Comparison of ENCODE assay signal across 20 cellular contexts in the genomic region with DNA sequence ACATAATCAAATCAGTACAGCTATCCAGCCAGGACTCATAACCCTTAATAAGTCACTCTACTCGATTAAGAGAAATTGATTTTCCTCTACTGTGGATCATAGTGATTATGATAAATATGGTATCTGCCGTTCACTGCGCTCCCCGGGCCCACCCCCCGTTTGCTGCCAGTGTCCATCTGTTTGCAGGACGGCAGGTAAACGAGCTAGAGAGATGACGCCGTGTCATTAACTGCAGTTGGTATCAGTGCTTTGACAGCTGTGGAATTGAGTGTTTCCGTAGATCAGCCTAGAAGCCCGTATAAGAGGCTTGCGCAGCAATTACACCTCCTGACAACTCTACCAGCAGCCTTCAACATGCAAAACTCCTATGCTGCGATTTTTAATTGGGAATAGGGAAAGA.
A peak's percentile ranks its signal among the peaks of the same experiment; 100 is the strongest.
DNase-seq lines count a peak whose midpoint lies in the region; ATAC-seq, FAIRE-seq and TF ChIP-seq lines count a peak whose summit lies in the region.
"Had no signal": no experiment of that assay in that cellular context is flagged by ENCODE, and none has a peak within 500 bp of the region (broad histone marks: within the 10 kb centered on the region; RNA-seq: fewer than 3 reads in every experiment).

No MANE protein-coding gene starts in this region.

- H3K9me3 Mint-ChIP-seq in GM23338: no peaks in the 10 kb centered on the region

- no peak for ATAC-seq in GM23338
- peak in 3 of 4 donors; percentile 48 to 75 (median 53) for ATAC-seq in pancreas
- ATAC-seq: PC-3, T-cell had no signal

- H3K9me3 ChIP-seq in WERI-Rb-1 (ENCODE audit: severe bottlenecking): no peaks in the 10 kb centered on the region
- no peaks in the 10 kb centered on the region for H3K9me3 ChIP-seq in pancreas

- H3F3A ChIP-seq in GM23338 (replicated peaks; ENCODE audit: low read depth): no peaks in the 10 kb centered on the region

- H3K27me3 Mint-ChIP-seq in GM23338 (ENCODE audit: insufficient read depth, low read depth, poor library complexity): no peaks in the 10 kb centered on the region
- H3K27me3 Mint-ChIP-seq: T-cell had no signal

- H3K27me3 ChIP-seq in GM23338 (ENCODE audit: insufficient read depth) (no peaks in the 10 kb centered on the region), WERI-Rb-1 (ENCODE audit: insufficient read depth, low read depth, severe bottlenecking) (no peaks in the 10 kb centered on the region), pancreas (no peaks in the 10 kb centered on the region)

- H3K9me2 ChIP-seq in GM23338 (ENCODE audit: insufficient read depth): no peaks in the 10 kb centered on the region

- no peaks in the 10 kb centered on the region for H3K4me1 ChIP-seq in GM23338 (ENCODE audit: insufficient read depth)
- no peaks in the 10 kb centered on the region for H3K4me1 ChIP-seq in pancreas

- 14 to 15% methylated on average over 13 of the region's 13 CpGs for whole genome bisulfite sequencing in pancreas, 2 donors

- H3K27ac ChIP-seq in GM23338 (ENCODE audit: low read depth) (no peak overlapping the region), WERI-Rb-1 (peak overlapping the region; percentile 80), pancreas (no peak overlapping the region)
- H3K27ac ChIP-seq: SK-N-MC had no signal

- H4K20me1 ChIP-seq in GM23338 (replicated peaks; ENCODE audit: insufficient read depth): no peaks in the 10 kb centered on the region

- H3K4me1 Mint-ChIP-seq in GM23338: no peaks in the 10 kb centered on the region
- H3K4me1 Mint-ChIP-seq: CD14-positive monocyte, T-cell had no signal

- TF ChIP-seq CTCF in GM23338 (conservative IDR thresholded peaks at IDR 0.05; ENCODE audit: low read depth in 2 of 2) (no peak), WERI-Rb-1 (IDR thresholded peaks at IDR 0.05; ENCODE audit: low read depth, low read length) (no peak), pancreas (IDR thresholded peaks at IDR 0.05) (no peak)

- no peaks in the 10 kb centered on the region for H3K36me3 Mint-ChIP-seq in GM23338 (ENCODE audit: low read depth)
- H3K36me3 Mint-ChIP-seq: CD14-positive monocyte, T-cell had no signal

- H3K79me2 ChIP-seq in GM23338 (replicated peaks; ENCODE audit: insufficient read depth): no peaks in the 10 kb centered on the region

- H3K4me3 Mint-ChIP-seq in GM23338: no peak overlapping the region
- H3K4me3 Mint-ChIP-seq: CD14-positive monocyte, T-cell had no signal

- FAIRE-seq in pancreas (lab: Jason Lieb, UNC): no peak
- no peak for FAIRE-seq in RCC 7860 (lab: Jason Lieb, UNC)
- FAIRE-seq: GM19239 had no signal

- peak overlapping the region; percentile 4; the same call in 1 of the 2 replicates for H3K27ac Mint-ChIP-seq in GM23338
- H3K27ac Mint-ChIP-seq: CD14-positive monocyte, T-cell had no signal

- H3K4me2 ChIP-seq in GM23338: no peak overlapping the region

- intact Hi-C loops in pancreas (cut with DNase I): no loop called here

- no peak for DNase-seq in GM23338 (ENCODE audit: low spot score)
- DNase-seq in NCI-H524 (lab: John Stamatoyannopoulos, UW): peak; percentile 61 to 75
- DNase-seq in WERI-Rb-1: peak; percentile 80
- no peak for DNase-seq in pancreas
- no peak for DNase-seq in NCI-H2081 treated with DMSO at 0.1 percent for 48 hours (lab: John Stamatoyannopoulos, UW)
- DNase-seq in UCSD-AML1 (lab: John Stamatoyannopoulos, UW; ENCODE audit: unreplicated experiment): no peak
- DNase-seq in RCC 7860 (ENCODE audit: low spot score): no peak
- DNase-seq: COR-L47, DMS153, EL, H7, KG1, NCI-H1048, NCI-H1694 treated with DMSO at 0.1 percent for 48 hours, NCI-H526, PC-3, T-cell had no signal

- no peaks in the 10 kb centered on the region for H3K36me3 ChIP-seq in GM23338 (ENCODE audit: insufficient read depth)
- H3K36me3 ChIP-seq in WERI-Rb-1: no peaks in the 10 kb centered on the region
- H3K36me3 ChIP-seq in pancreas: no peaks in the 10 kb centered on the region

- H3K4me3 ChIP-seq in GM23338 (no peak overlapping the region), WERI-Rb-1 (ENCODE audit: low read depth, low read length) (peak overlapping the region; percentile 20), pancreas (no peak overlapping the region)
- H3K4me3 ChIP-seq: SK-N-MC had no signal

- no peak overlapping the region for H2AFZ ChIP-seq in GM23338

TF ChIP-seq in GM23338, 12 proteins besides CTCF, POLR2A, EP300 and RAD21 (continues in another document):
- TF ChIP-seq REST (IDR thresholded peaks at IDR 0.05; ENCODE audit: unreplicated experiment) (no peak), POLR2AphosphoS5 (IDR thresholded peaks at IDR 0.05; ENCODE audit: low read depth) (no peak), EZH2phosphoT487 (IDR thresholded peaks at IDR 0.05; ENCODE audit: unreplicated experiment) (no peak), EZH2 (IDR thresholded peaks at IDR 0.05; ENCODE audit: low read depth, unreplicated experiment) (no peak), JUNB (IDR thresholded peaks at IDR 0.05; ENCODE audit: unreplicated experiment) (no peak), STAT1 (IDR thresholded peaks at IDR 0.05; ENCODE audit: unreplicated experiment) (no peak), ETS1 (IDR thresholded peaks at IDR 0.05) (no peak), CREB1 (CRISPR knock-in tag; IDR thresholded peaks at IDR 0.05; ENCODE audit: low read depth) (no peak), ZNF114 (CRISPR knock-in tag; IDR thresholded peaks at IDR 0.05) (no peak)

Comparison
In these comparisons a context has a peak if more than half of its experiments do, and no peak if none do; other contexts are left out.
1. DNase-seq: peak in NCI-H524 (2 of 2) and WERI-Rb-1 (single experiment); none in GM23338 (single experiment), pancreas (0 of 6), NCI-H2081 treated with DMSO at 0.1 percent for 48 hours (single experiment), UCSD-AML1 (single experiment) and RCC 7860 (single experiment).